ENCODE assay signal across 8 cellular contexts in the genomic region with DNA sequence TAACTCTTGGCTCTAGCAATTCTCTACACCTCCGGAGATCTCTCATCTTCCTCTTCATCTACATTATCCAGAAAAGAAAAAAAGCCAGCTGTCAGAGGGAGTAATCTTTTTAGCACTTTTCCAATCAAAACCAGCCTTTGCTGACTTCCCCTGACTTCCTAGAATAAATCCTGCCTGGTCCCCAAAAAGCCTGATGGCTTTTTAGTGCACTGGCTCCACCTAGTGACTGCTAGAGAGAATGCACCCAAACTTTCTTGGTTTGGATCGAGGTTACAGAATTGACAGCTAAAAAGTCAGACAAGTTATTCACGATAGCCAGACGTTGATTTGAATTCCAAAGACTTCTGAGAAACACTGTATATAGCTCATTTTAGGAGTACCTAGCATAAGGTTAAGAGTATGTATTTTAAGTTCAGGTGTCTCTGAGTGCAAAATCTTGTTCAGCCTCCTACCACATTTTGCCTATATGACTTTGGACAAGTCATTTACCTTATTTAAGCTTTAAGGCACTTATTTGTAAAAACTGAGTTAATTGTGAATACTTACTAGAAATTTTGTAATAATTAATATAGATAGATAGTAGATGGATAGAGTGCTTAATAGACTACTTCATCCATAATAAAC.
DNase-seq lines count a peak whose midpoint lies in the region; ATAC-seq and TF ChIP-seq lines count a peak whose summit lies in the region.

No MANE protein-coding gene starts in this region.

- H3K4me1 Mint-ChIP-seq in activated T-helper 2 cell treated with anti-CD3 and anti-CD28 coated beads, Interferon-gamma antibody, Interleukin-2, Interleukin-4, amounts not matched to agents 10 μg/mL and 5 μg/mL and 100 μg/mL, durations not matched to agents 14 hours and 24 hours and 36 hours (ENCODE audit: low read depth) = no peaks in the 10 kb centered on the region
- no peaks in the 10 kb centered on the region for H3K4me1 Mint-ChIP-seq in progenitor cell of endocrine pancreas (ENCODE audit: low read depth)

- H3K27ac Mint-ChIP-seq in activated T-helper 2 cell treated with anti-CD3 and anti-CD28 coated beads, Interferon-gamma antibody, Interleukin-2, Interleukin-4, amounts not matched to agents 10 μg/mL and 5 μg/mL and 100 μg/mL, durations not matched to agents 14 hours and 24 hours and 36 hours = no peak overlapping the region
- H3K27ac Mint-ChIP-seq in progenitor cell of endocrine pancreas = no peak overlapping the region

- intact Hi-C loops in activated T-helper 2 cell treated with anti-CD3 and anti-CD28 coated beads, Interferon-gamma antibody, Interleukin-2, Interleukin-4, amounts not matched to agents 10 μg/mL and 5 μg/mL and 100 μg/mL, durations not matched to agents 14 hours and 24 hours and 36 hours (cut with micrococcal nuclease) = loop anchor here (5.0 to 10.0 kb wide), 2 partner anchors 802 to 890 kb away; no protein-coding TSS in a partner anchor

- peaks cover 12% of the 10 kb centered on the region for H3K27me3 Mint-ChIP-seq in activated T-helper 2 cell treated with anti-CD3 and anti-CD28 coated beads, Interferon-gamma antibody, Interleukin-2, Interleukin-4, amounts not matched to agents 10 μg/mL and 5 μg/mL and 100 μg/mL, durations not matched to agents 14 hours and 24 hours and 36 hours (ENCODE audit: low read depth)
- H3K27me3 Mint-ChIP-seq in progenitor cell of endocrine pancreas = peaks cover 2% of the 10 kb centered on the region

- no peak overlapping the region for H3K4me3 Mint-ChIP-seq in activated T-helper 2 cell treated with anti-CD3 and anti-CD28 coated beads, Interferon-gamma antibody, Interleukin-2, Interleukin-4, amounts not matched to agents 10 μg/mL and 5 μg/mL and 100 μg/mL, durations not matched to agents 14 hours and 24 hours and 36 hours (ENCODE audit: low read depth)
- H3K4me3 Mint-ChIP-seq in progenitor cell of endocrine pancreas (ENCODE audit: low read depth) = no peak overlapping the region

- TF ChIP-seq CTCF in progenitor cell of endocrine pancreas (IDR thresholded peaks at IDR 0.05; ENCODE audit: unreplicated experiment) = peak; percentile 99

- peak; percentile 44 for ATAC-seq in HG03066 (IDR thresholded peaks at IDR 0.05; ENCODE audit: low read depth, unreplicated experiment)
- ATAC-seq in HG03571 (IDR thresholded peaks at IDR 0.05; ENCODE audit: unreplicated experiment) = no peak

- no peaks in the 10 kb centered on the region for H3K9me3 Mint-ChIP-seq in activated T-helper 2 cell treated with anti-CD3 and anti-CD28 coated beads, Interferon-gamma antibody, Interleukin-2, Interleukin-4, amounts not matched to agents 10 μg/mL and 5 μg/mL and 100 μg/mL, durations not matched to agents 14 hours and 24 hours and 36 hours
- no peaks in the 10 kb centered on the region for H3K9me3 Mint-ChIP-seq in progenitor cell of endocrine pancreas (ENCODE audit: low read depth)

- DNase-seq in NCI-H1417 (lab: John Stamatoyannopoulos, UW) = peak; percentile 48 to 80 (median 75)
- DNase-seq in NCI-H1417 treated with DMSO at 0.1 percent for 48 hours (lab: John Stamatoyannopoulos, UW) = no peak
- DNase-seq in NCI-H748 treated with DMSO at 0.1 percent for 48 hours (lab: John Stamatoyannopoulos, UW) = peak; percentile 11
- peak; percentile 11 for DNase-seq in activated T-helper 2 cell treated with anti-CD3 and anti-CD28 coated beads, Interferon-gamma antibody, Interleukin-2, Interleukin-4, amounts not matched to agents 10 μg/mL and 5 μg/mL and 100 μg/mL, durations not matched to agents 14 hours and 24 hours and 36 hours (ENCODE audit: low spot score)
- peak; percentile 69 for DNase-seq in germinal center (ENCODE audit: low spot score)
- peak; percentile 65 for DNase-seq in progenitor cell of endocrine pancreas (ENCODE audit: low spot score, unreplicated experiment)

- H3K36me3 Mint-ChIP-seq in activated T-helper 2 cell treated with anti-CD3 and anti-CD28 coated beads, Interferon-gamma antibody, Interleukin-2, Interleukin-4, amounts not matched to agents 10 μg/mL and 5 μg/mL and 100 μg/mL, durations not matched to agents 14 hours and 24 hours and 36 hours (ENCODE audit: low read depth) = no peaks in the 10 kb centered on the region
- no peaks in the 10 kb centered on the region for H3K36me3 Mint-ChIP-seq in progenitor cell of endocrine pancreas (ENCODE audit: insufficient read depth)
